In the genomic region with DNA sequence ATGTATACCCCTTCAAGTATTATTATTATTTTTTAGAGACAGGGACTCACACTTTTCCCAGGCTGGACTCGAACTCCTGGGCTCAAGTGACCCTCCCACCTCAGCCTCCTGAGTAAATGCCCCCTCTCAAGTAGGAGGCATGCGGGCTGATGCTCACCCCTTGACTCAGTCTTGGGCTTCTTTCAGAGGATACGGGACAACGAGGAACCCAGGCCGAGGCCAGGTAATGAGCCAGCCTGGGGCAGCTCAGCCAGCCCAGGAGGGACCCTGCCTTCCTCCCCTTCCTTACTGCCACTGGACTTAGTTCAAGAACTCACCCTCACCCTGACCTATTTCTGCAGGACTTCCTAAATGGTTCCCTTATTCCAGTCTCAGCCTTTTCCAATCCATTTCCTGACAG, we compare ENCODE assay signal across 18 cellular contexts.
DNase-seq lines count a peak whose midpoint lies in the region; ATAC-seq and TF ChIP-seq lines count a peak whose summit lies in the region.
"Had no signal": no experiment of that assay in that cellular context is flagged by ENCODE, and none has a peak within 500 bp of the region (broad histone marks: within the 10 kb centered on the region; RNA-seq: fewer than 3 reads in every experiment).

No MANE protein-coding gene starts in this region.

- DNase-seq in neuronal stem cell (ENCODE audit: low spot score) (no peak), osteocyte (ENCODE audit: extremely low spot score, unreplicated experiment) (peak; percentile 69), foreskin fibroblast (no peak), heart left ventricle (no peak)
- DNase-seq in stimulated activated effector memory CD8-positive, alpha-beta T cell treated with anti-CD3 and anti-CD28 coated beads, Interleukin-12 subunit alpha, Interleukin-12 subunit beta, amount 100 ng/mL, for 72 hours (ENCODE audit: low spot score in 2 of 2) = no peak
- DNase-seq: 8988T; ACHN; BE2C; C1 segment of cervical spinal cord; Calu3; CD4-positive, alpha-beta memory T cell; CD4-positive, CD25-positive, alpha-beta regulatory T cell; CD8-positive, alpha-beta memory T cell; COR-L47; DMS79 treated with DMSO at 0.1 percent for 48 hours; GF-D8 had no signal

- H3K9me3 ChIP-seq in neuronal stem cell (replicated peaks in 1 of 2; ENCODE audit: control insufficient read depth in 2 of 2, insufficient read depth in 1 of 2, low read depth in 1 of 2, low read length in 2 of 2) (peaks cover 3 to 16% of the 10 kb centered on the region in 2 donors), heart left ventricle (no peaks in the 10 kb centered on the region)
- H3K9me3 ChIP-seq: BE2C, BLaER1 had no signal

- no peaks in the 10 kb centered on the region for H3K36me3 ChIP-seq in neuronal stem cell (replicated peaks in 1 of 2; ENCODE audit: control insufficient read depth in 2 of 2, insufficient read depth in 2 of 2, low read length in 2 of 2)
- no peaks in the 10 kb centered on the region for H3K36me3 ChIP-seq in heart left ventricle
- H3K36me3 ChIP-seq: BE2C, BLaER1 had no signal

- no peak overlapping the region for H4K8ac ChIP-seq in neuronal stem cell (ENCODE audit: low read depth, low read length)

- H3K4me2 ChIP-seq in neuronal stem cell (ENCODE audit: insufficient read depth, low read length, poor library complexity, severe bottlenecking) = no peak overlapping the region
- H3K4me2 ChIP-seq: BLaER1 had no signal

- no peak overlapping the region for H3K14ac ChIP-seq in neuronal stem cell (ENCODE audit: low read length)

- H3K4me3 Mint-ChIP-seq in osteocyte (ENCODE audit: unreplicated experiment) = no peak overlapping the region
- no peak overlapping the region for H3K4me3 Mint-ChIP-seq in stimulated activated effector memory CD8-positive, alpha-beta T cell treated with anti-CD3 and anti-CD28 coated beads, Interleukin-12 subunit alpha, Interleukin-12 subunit beta, amount 100 ng/mL, for 72 hours
- H3K4me3 Mint-ChIP-seq: CD14-positive monocyte; CD4-positive, alpha-beta memory T cell; CD4-positive, CD25-positive, alpha-beta regulatory T cell; CD8-positive, alpha-beta memory T cell had no signal

- no peak for TF ChIP-seq POLR2A in heart left ventricle (IDR thresholded peaks at IDR 0.05)

- no peaks in the 10 kb centered on the region for H3K9me3 Mint-ChIP-seq in osteocyte (ENCODE audit: unreplicated experiment)
- H3K9me3 Mint-ChIP-seq in stimulated activated effector memory CD8-positive, alpha-beta T cell treated with anti-CD3 and anti-CD28 coated beads, Interleukin-12 subunit alpha, Interleukin-12 subunit beta, amount 100 ng/mL, for 72 hours = no peaks in the 10 kb centered on the region
- H3K9me3 Mint-ChIP-seq: CD4-positive, alpha-beta memory T cell had no signal

- H3K9ac ChIP-seq in neuronal stem cell (ENCODE audit: low read depth, low read length, poor library complexity) = peak overlapping the region; percentile 45
- H3K9ac ChIP-seq: BLaER1 had no signal

- H3K4me1 ChIP-seq in neuronal stem cell (ENCODE audit: control insufficient read depth in 2 of 2, insufficient read depth in 1 of 2, low read depth in 1 of 2, low read length in 2 of 2) (no peaks in the 10 kb centered on the region), heart left ventricle (no peaks in the 10 kb centered on the region)
- H3K4me1 ChIP-seq: BE2C had no signal

- peak; percentile 46 for ATAC-seq in stimulated activated effector memory CD8-positive, alpha-beta T cell treated with anti-CD3 and anti-CD28 coated beads, Interleukin-12 subunit alpha, Interleukin-12 subunit beta, amount 100 ng/mL, for 72 hours
- ATAC-seq in heart left ventricle = no peak

- no peak overlapping the region for H2BK5ac ChIP-seq in neuronal stem cell (ENCODE audit: low read length)

- H3K4me1 Mint-ChIP-seq in osteocyte (ENCODE audit: unreplicated experiment) = no peaks in the 10 kb centered on the region
- no peaks in the 10 kb centered on the region for H3K4me1 Mint-ChIP-seq in stimulated activated effector memory CD8-positive, alpha-beta T cell treated with anti-CD3 and anti-CD28 coated beads, Interleukin-12 subunit alpha, Interleukin-12 subunit beta, amount 100 ng/mL, for 72 hours
- H3K4me1 Mint-ChIP-seq: CD14-positive monocyte; CD4-positive, alpha-beta memory T cell; CD4-positive, CD25-positive, alpha-beta regulatory T cell; CD8-positive, alpha-beta memory T cell had no signal

- H3K18ac ChIP-seq in neuronal stem cell (ENCODE audit: low read length) = no peak overlapping the region

- H3K27me3 Mint-ChIP-seq in osteocyte (ENCODE audit: unreplicated experiment) = no peaks in the 10 kb centered on the region
- H3K27me3 Mint-ChIP-seq: CD4-positive, alpha-beta memory T cell; CD4-positive, CD25-positive, alpha-beta regulatory T cell had no signal

- no peak overlapping the region for H2BK15ac ChIP-seq in neuronal stem cell (ENCODE audit: low read length)

- no peak overlapping the region for H3K23ac ChIP-seq in neuronal stem cell (ENCODE audit: low read depth, low read length, poor library complexity)

- no CpG with 5 or more reads among the region's 5 CpGs for WGBS in neuronal stem cell (ENCODE audit: extremely low coverage in 2 of 2, insufficient read length in 2 of 2, insufficient replicate concordance in 1 of 2), 2 donors
- 82 to 85% (median 84%) methylated on average over 5 of the region's 5 CpGs for WGBS in heart left ventricle, 4 donors

- no peaks in the 10 kb centered on the region for H3K36me3 Mint-ChIP-seq in osteocyte (ENCODE audit: unreplicated experiment)
- H3K36me3 Mint-ChIP-seq in stimulated activated effector memory CD8-positive, alpha-beta T cell treated with anti-CD3 and anti-CD28 coated beads, Interleukin-12 subunit alpha, Interleukin-12 subunit beta, amount 100 ng/mL, for 72 hours = no peaks in the 10 kb centered on the region
- H3K36me3 Mint-ChIP-seq: CD14-positive monocyte; CD4-positive, alpha-beta memory T cell; CD4-positive, CD25-positive, alpha-beta regulatory T cell; CD8-positive, alpha-beta memory T cell had no signal

- no peak overlapping the region for H2BK12ac ChIP-seq in neuronal stem cell (ENCODE audit: low read length)

- TF ChIP-seq CTCF in osteocyte (IDR thresholded peaks at IDR 0.05) (no peak), foreskin fibroblast (IDR thresholded peaks at IDR 0.05; ENCODE audit: low read depth, low read length) (no peak), heart left ventricle (IDR thresholded peaks at IDR 0.05) (no peak)

- H4K91ac ChIP-seq in neuronal stem cell (ENCODE audit: low read depth, low read length, poor library complexity) = no peak overlapping the region

- no peak overlapping the region for H2AK5ac ChIP-seq in neuronal stem cell (ENCODE audit: low read depth, low read length)

- H3K27ac ChIP-seq in neuronal stem cell (replicated peaks; ENCODE audit: low read length) (no peak overlapping the region), heart left ventricle (no peak overlapping the region)
- H3K27ac ChIP-seq: BLaER1 had no signal

- no peak overlapping the region for H3K4ac ChIP-seq in neuronal stem cell (ENCODE audit: low read length)

- no peak overlapping the region for H2AFZ ChIP-seq in neuronal stem cell (ENCODE audit: low read length)

- H2BK120ac ChIP-seq in neuronal stem cell (ENCODE audit: low read depth, low read length) = no peak overlapping the region

- peaks cover 3% of the 10 kb centered on the region for H3K79me1 ChIP-seq in neuronal stem cell (ENCODE audit: low read depth, low read length)

- H3K27me3 ChIP-seq in neuronal stem cell (ENCODE audit: control insufficient read depth in 3 of 3, insufficient read depth in 3 of 3, low read depth in 1 of 3, low read length in 3 of 3) (no peaks in the 10 kb centered on the region), heart left ventricle (no peaks in the 10 kb centered on the region)
- H3K27me3 ChIP-seq: BE2C, BLaER1 had no signal

- no peak overlapping the region for H3K27ac Mint-ChIP-seq in osteocyte (ENCODE audit: unreplicated experiment)
- H3K27ac Mint-ChIP-seq in stimulated activated effector memory CD8-positive, alpha-beta T cell treated with anti-CD3 and anti-CD28 coated beads, Interleukin-12 subunit alpha, Interleukin-12 subunit beta, amount 100 ng/mL, for 72 hours = no peak overlapping the region
- H3K27ac Mint-ChIP-seq: CD14-positive monocyte; CD4-positive, alpha-beta memory T cell; CD8-positive, alpha-beta memory T cell had no signal

- H3K4me3 ChIP-seq in neuronal stem cell (ENCODE audit: low read length in 2 of 2) (no peak overlapping the region), foreskin fibroblast (ENCODE audit: low read depth in 1 of 2, low read length in 2 of 2) (no peak overlapping the region), heart left ventricle (no peak overlapping the region)
- H3K4me3 ChIP-seq: BLaER1 had no signal

- intact Hi-C loops in heart left ventricle (cut with DNase I) = loop anchor here in 1 of 10 donors (2.0 kb wide), 1 partner anchor 48 kb away; no protein-coding TSS in a partner anchor
